Comparison of ENCODE assay signal across 8 cellular contexts in genomic region chr11:59173080-59173963, GRCh38. TPM values are rescaled to one million over a fixed set of nuclear protein-coding genes. Genes with fewer than 3 reads are reported as not detected.
DNase-seq lines count a peak whose midpoint lies in the region; ATAC-seq and TF ChIP-seq lines count a peak whose summit lies in the region.

No MANE protein-coding gene starts in this region.

- H3K9ac ChIP-seq in Loucy (ENCODE audit: low read depth, low read length, poor library complexity, severe bottlenecking) = peak overlapping the region; percentile 65

- peaks cover 12% of the 10 kb centered on the region for H3K27me3 Mint-ChIP-seq in activated CD4-positive, alpha-beta T cell treated with anti-CD3 and anti-CD28 coated beads for 36 hours

- TF ChIP-seq POLR2A in body of pancreas (IDR thresholded peaks at IDR 0.05) = peak in 1 of 3 donors; percentile 6

- no peaks in the 10 kb centered on the region; the same call in 1 of the 2 replicates for H3K79me2 ChIP-seq in Loucy (ENCODE audit: insufficient read depth, low read length)

- H3K4me3 ChIP-seq in Loucy (ENCODE audit: low read length, poor library complexity, severe bottlenecking) = peak overlapping the region; percentile 88
- H3K4me3 ChIP-seq in body of pancreas = peak overlapping the region in 1 of 2 donors; percentile 12

- WGBS in body of pancreas, 2 donors = 23 to 32% methylated on average over 29 to 37 of the region's 37 CpGs

- no peaks in the 10 kb centered on the region for H3K9me2 ChIP-seq in Loucy (replicated peaks; ENCODE audit: low read depth, low read length)

- H4K20me1 ChIP-seq in Loucy (ENCODE audit: insufficient read depth, low read length, poor library complexity, severe bottlenecking) = peaks cover 4% of the 10 kb centered on the region

- DNase-seq in activated CD4-positive, alpha-beta T cell treated with anti-CD3 and anti-CD28 coated beads for 36 hours = peak; percentile 21
- no peak for DNase-seq in activated CD4-positive, alpha-beta T cell treated with anti-CD3 and anti-CD28 coated beads, Interleukin-2, amount 50 U/mL, for 1 hour
- DNase-seq in body of pancreas = peak; percentile 18 to 37 (median 23)
- peak; percentile 46 for DNase-seq in kidney glomerular epithelial cell (lab: John Stamatoyannopoulos, UW)
- no peak for DNase-seq in stimulated activated effector memory CD8-positive, alpha-beta T cell treated with anti-CD3 and anti-CD28 coated beads, Interleukin-12 subunit alpha, Interleukin-12 subunit beta, amount 100 ng/mL, for 72 hours (ENCODE audit: low spot score in 2 of 2)
- DNase-seq in NCI-H2196 treated with DMSO at 0.1 percent for 48 hours (lab: John Stamatoyannopoulos, UW; ENCODE audit: unreplicated experiment) = no peak
- DNase-seq in NCI-H2081 (lab: John Stamatoyannopoulos, UW) = no peak

- H3K27ac Mint-ChIP-seq in activated CD4-positive, alpha-beta T cell treated with anti-CD3 and anti-CD28 coated beads for 36 hours = no peak overlapping the region
- no peak overlapping the region for H3K27ac Mint-ChIP-seq in stimulated activated effector memory CD8-positive, alpha-beta T cell treated with anti-CD3 and anti-CD28 coated beads, Interleukin-12 subunit alpha, Interleukin-12 subunit beta, amount 100 ng/mL, for 72 hours

- no peaks in the 10 kb centered on the region for H3K9me3 Mint-ChIP-seq in activated CD4-positive, alpha-beta T cell treated with anti-CD3 and anti-CD28 coated beads for 36 hours (ENCODE audit: low read depth)
- no peaks in the 10 kb centered on the region for H3K9me3 Mint-ChIP-seq in stimulated activated effector memory CD8-positive, alpha-beta T cell treated with anti-CD3 and anti-CD28 coated beads, Interleukin-12 subunit alpha, Interleukin-12 subunit beta, amount 100 ng/mL, for 72 hours

- peak overlapping the region; percentile 95 for H3K4me2 ChIP-seq in Loucy (ENCODE audit: low read depth, low read length, poor library complexity, severe bottlenecking)

- H3K36me3 Mint-ChIP-seq in activated CD4-positive, alpha-beta T cell treated with anti-CD3 and anti-CD28 coated beads for 36 hours (ENCODE audit: low read depth) = no peaks in the 10 kb centered on the region
- H3K36me3 Mint-ChIP-seq in stimulated activated effector memory CD8-positive, alpha-beta T cell treated with anti-CD3 and anti-CD28 coated beads, Interleukin-12 subunit alpha, Interleukin-12 subunit beta, amount 100 ng/mL, for 72 hours = no peaks in the 10 kb centered on the region

- TF ChIP-seq CTCF in Loucy (conservative IDR thresholded peaks at IDR 0.05; ENCODE audit: low read length) (no peak), body of pancreas (IDR thresholded peaks at IDR 0.05) (no peak)

- H3K4me3 Mint-ChIP-seq in activated CD4-positive, alpha-beta T cell treated with anti-CD3 and anti-CD28 coated beads for 36 hours = peak overlapping the region; percentile 70
- H3K4me3 Mint-ChIP-seq in stimulated activated effector memory CD8-positive, alpha-beta T cell treated with anti-CD3 and anti-CD28 coated beads, Interleukin-12 subunit alpha, Interleukin-12 subunit beta, amount 100 ng/mL, for 72 hours = peak overlapping the region; percentile 80

- no peaks in the 10 kb centered on the region for H3K36me3 ChIP-seq in Loucy (ENCODE audit: insufficient read depth, low read length)
- no peaks in the 10 kb centered on the region for H3K36me3 ChIP-seq in body of pancreas (replicated peaks in 1 of 2; ENCODE audit: insufficient read depth in 1 of 2, low read depth in 2 of 2)

- peak overlapping the region; percentile 68 to 85 (median 76) for H3K27ac ChIP-seq in body of pancreas

- peaks cover 17% of the 10 kb centered on the region for H3K4me1 Mint-ChIP-seq in activated CD4-positive, alpha-beta T cell treated with anti-CD3 and anti-CD28 coated beads for 36 hours
- H3K4me1 Mint-ChIP-seq in stimulated activated effector memory CD8-positive, alpha-beta T cell treated with anti-CD3 and anti-CD28 coated beads, Interleukin-12 subunit alpha, Interleukin-12 subunit beta, amount 100 ng/mL, for 72 hours = peaks cover 16% of the 10 kb centered on the region

- H2AFZ ChIP-seq in Loucy (ENCODE audit: low read length) = no peak overlapping the region

- H3K9me3 ChIP-seq in Loucy (ENCODE audit: insufficient read depth, low read depth, low read length) (no peaks in the 10 kb centered on the region), body of pancreas (no peaks in the 10 kb centered on the region)

- H3F3A ChIP-seq in Loucy (ENCODE audit: low read depth) = no peaks in the 10 kb centered on the region

- peaks cover 5% of the 10 kb centered on the region for H3K27me3 ChIP-seq in Loucy (ENCODE audit: insufficient read depth, low read length, poor library complexity, severe bottlenecking)
- no peaks in the 10 kb centered on the region for H3K27me3 ChIP-seq in body of pancreas

- H3K4me1 ChIP-seq in Loucy (ENCODE audit: insufficient read depth, low read length, poor library complexity, severe bottlenecking) = peaks cover 9% of the 10 kb centered on the region
- H3K4me1 ChIP-seq in body of pancreas = peaks cover 25% of the 10 kb centered on the region

- ATAC-seq in activated CD4-positive, alpha-beta T cell treated with anti-CD3 and anti-CD28 coated beads for 36 hours = no peak
- no peak for ATAC-seq in body of pancreas
- no peak for ATAC-seq in stimulated activated effector memory CD8-positive, alpha-beta T cell treated with anti-CD3 and anti-CD28 coated beads, Interleukin-12 subunit alpha, Interleukin-12 subunit beta, amount 100 ng/mL, for 72 hours

- POLR2A ChIA-PET in activated CD4-positive, alpha-beta T cell treated with anti-CD3 and anti-CD28 coated beads for 36 hours (lab: Charles Lee) = no interaction called here

- intact Hi-C loops in activated CD4-positive, alpha-beta T cell treated with anti-CD3 and anti-CD28 coated beads for 36 hours (cut with DNase I, micrococcal nuclease) = loop anchor here in 1 of 2 experiments (2.0 to 5.0 kb wide), 2 partner anchors 387 to 509 kb away; no protein-coding TSS in a partner anchor
- intact Hi-C loops in body of pancreas (cut with DNase I) = no loop called here

- CTCF ChIA-PET in activated CD4-positive, alpha-beta T cell treated with anti-CD3 and anti-CD28 coated beads for 36 hours (lab: Charles Lee) = interaction anchor here (0.6 to 9.2 kb wide), 8 partner anchors 8 to 120 kb away, joined by 3 to 115 read pairs (median 12); no protein-coding TSS in a partner anchor

RNA-seq across cellular contexts. Expression of gene DTX4, which starts 1.4 kb away (rescaled TPM):
- total RNA-seq in activated CD4-positive, alpha-beta T cell treated with anti-CD3 and anti-CD28 coated beads for 36 hours = under 1 TPM; 0.07 to 0.11 TPM
- total RNA-seq in body of pancreas = 10 to 100 TPM in 1 of 2 donors, 1 to 10 TPM in 1; 9.6 to 10.4 TPM

RNA-seq across cellular contexts. Expression of gene FAM111A, which starts 30.7 kb away (rescaled TPM):
- total RNA-seq in activated CD4-positive, alpha-beta T cell treated with anti-CD3 and anti-CD28 coated beads for 36 hours = 100 to 1,000 TPM in 1 of 2 experiments, 10 to 100 TPM in 1; 87.9 to 135 TPM
- total RNA-seq in body of pancreas = 10 to 100 TPM; 17.4 to 43.8 TPM

RNA-seq across cellular contexts. Expression of gene MPEG1, which starts 39.4 kb away (rescaled TPM):
- not detected for total RNA-seq in activated CD4-positive, alpha-beta T cell treated with anti-CD3 and anti-CD28 coated beads for 36 hours
- total RNA-seq in body of pancreas = 1 to 10 TPM; 1.3 to 3.9 TPM

Comparison
In these comparisons a context has a peak if more than half of its experiments do, and no peak if none do; other contexts are left out.
1. DNase-seq: peak in activated CD4-positive, alpha-beta T cell treated with anti-CD3 and anti-CD28 coated beads for 36 hours (single experiment), body of pancreas (4 of 4) and kidney glomerular epithelial cell (single experiment); none in activated CD4-positive, alpha-beta T cell treated with anti-CD3 and anti-CD28 coated beads, Interleukin-2, amount 50 U/mL, for 1 hour (single experiment), stimulated activated effector memory CD8-positive, alpha-beta T cell treated with anti-CD3 and anti-CD28 coated beads, Interleukin-12 subunit alpha, Interleukin-12 subunit beta, amount 100 ng/mL, for 72 hours (0 of 2), NCI-H2196 treated with DMSO at 0.1 percent for 48 hours (single experiment) and NCI-H2081 (0 of 2).
2. RNA of gene DTX4, which starts 1.4 kb away (total RNA-seq): 9.6 to 10.4 TPM in body of pancreas; 0.07 to 0.11 TPM in activated CD4-positive, alpha-beta T cell treated with anti-CD3 and anti-CD28 coated beads for 36 hours; every median in the first group is over 4 times any median in the second.